ENCODE assay signal across 27 cellular contexts in genomic region chr11:110867951-110868350, GRCh38.
"Had no signal": no experiment of that assay in that cellular context is flagged by ENCODE, and none has a peak within 500 bp of the region (broad histone marks: within the 10 kb centered on the region; RNA-seq: fewer than 3 reads in every experiment).

No MANE protein-coding gene starts in this region.

- H3K27me3 ChIP-seq: stomach, testis, thyroid gland, tibial artery, tibial nerve, transverse colon, upper lobe of left lung, upper lobe of right lung, uterus, vagina had no signal

- ATAC-seq: stimulated activated effector memory CD8-positive, alpha-beta T cell treated with anti-CD3 and anti-CD28 coated beads, Interleukin-12 subunit alpha, Interleukin-12 subunit beta, amount 100 ng/mL, for 72 hours; stimulated activated memory B cell treated with anti-CD40 and anti-IgM and Interleukin-4, amounts not matched to agents 10 μg/mL and 1 μg/mL and 100 μg/mL, for 72 hours; stimulated activated naive B cell treated with anti-CD40 and anti-IgM and Interleukin-4, amounts not matched to agents 10 μg/mL and 1 μg/mL and 100 μg/mL, for 72 hours; stimulated activated naive CD8-positive, alpha-beta T cell treated with anti-CD3 and anti-CD28 coated beads, Interleukin-15, amount 100 ng/mL, for 72 hours; stimulated activated naive CD8-positive, alpha-beta T cell treated with anti-CD3 and anti-CD28 coated beads, Interleukin-15, Interleukin-2, amounts not matched to agents 100 U/mL and 50 U/mL, for 24 hours; upper lobe of right lung had no signal

- DNase-seq: stimulated activated CD4-positive, alpha-beta T cell treated with anti-CD3 and anti-CD28 coated beads, Interleukin-2, amount 100 ng/mL, for 48 hours; stimulated activated CD4-positive, alpha-beta T cell treated with anti-CD3 and anti-CD28 coated beads, Interleukin-4, amount 100 ng/mL, for 1 hour; stimulated activated CD4-positive, alpha-beta T cell treated with anti-CD3 and anti-CD28 coated beads, Interleukin-4, amount 100 ng/mL, for 24 hours; stimulated activated CD4-positive, alpha-beta T cell treated with anti-CD3 and anti-CD28 coated beads, Interleukin-4, amount 100 ng/mL, for 4 hours; stimulated activated CD8-positive, alpha-beta memory T cell treated with anti-CD3 and anti-CD28 coated beads, Interleukin-4, amount 100 ng/mL, for 48 hours; stimulated activated naive B cell treated with anti-CD40 and anti-IgM and Interleukin-4, amounts not matched to agents 10 μg/mL and 1 μg/mL and 100 μg/mL, for 72 hours; stimulated activated naive CD4-positive, alpha-beta T cell; stimulated activated naive CD4-positive, alpha-beta T cell treated with Interleukin-2 at 50 U/mL for 16 hours; stimulated activated naive CD8-positive, alpha-beta T cell treated with anti-CD3 and anti-CD28 coated beads, Interleukin-15, amount 100 ng/mL, for 72 hours; stimulated activated naive CD8-positive, alpha-beta T cell treated with anti-CD3 and anti-CD28 coated beads, Interleukin-15, Interleukin-2, amounts not matched to agents 100 U/mL and 50 U/mL, for 24 hours; stomach; substantia nigra; testis; thyroid gland; tibial artery; transverse colon; upper lobe of left lung; upper lobe of right lung; uterus had no signal

- H3K9me3 ChIP-seq: stomach, suprapubic skin, testis, thoracic aorta, thyroid gland, tibial artery, tibial nerve, transverse colon, upper lobe of left lung, upper lobe of right lung, uterus, vagina had no signal

- H3K36me3 Mint-ChIP-seq: stimulated activated effector memory CD8-positive, alpha-beta T cell treated with anti-CD3 and anti-CD28 coated beads, Interleukin-12 subunit alpha, Interleukin-12 subunit beta, amount 100 ng/mL, for 72 hours; stimulated activated memory B cell treated with anti-CD40 and anti-IgM and Interleukin-4, amounts not matched to agents 10 μg/mL and 1 μg/mL and 100 μg/mL, for 72 hours; stimulated activated naive B cell treated with anti-CD40 and anti-IgM and Interleukin-4, amounts not matched to agents 10 μg/mL and 1 μg/mL and 100 μg/mL, for 72 hours; type B pancreatic cell had no signal

- H3K4me3 ChIP-seq: stomach, suprapubic skin, testis, thoracic aorta, thyroid gland, tibial artery, tibial nerve, transverse colon, upper lobe of left lung, upper lobe of right lung, uterus, vagina had no signal

- H3K27ac ChIP-seq: stomach, suprapubic skin, testis, thoracic aorta, thyroid gland, tibial artery, tibial nerve, transverse colon, upper lobe of left lung, upper lobe of right lung, uterus, vagina had no signal

- H3K36me3 ChIP-seq: stomach, suprapubic skin, thoracic aorta, thyroid gland, tibial artery, tibial nerve, transverse colon, upper lobe of left lung, upper lobe of right lung, uterus, vagina had no signal

- H3K9me3 Mint-ChIP-seq: stimulated activated effector memory CD8-positive, alpha-beta T cell treated with anti-CD3 and anti-CD28 coated beads, Interleukin-12 subunit alpha, Interleukin-12 subunit beta, amount 100 ng/mL, for 72 hours; stimulated activated memory B cell treated with anti-CD40 and anti-IgM and Interleukin-4, amounts not matched to agents 10 μg/mL and 1 μg/mL and 100 μg/mL, for 72 hours; stimulated activated naive B cell treated with anti-CD40 and anti-IgM and Interleukin-4, amounts not matched to agents 10 μg/mL and 1 μg/mL and 100 μg/mL, for 72 hours; stimulated activated naive CD8-positive, alpha-beta T cell treated with anti-CD3 and anti-CD28 coated beads, Interleukin-15, amount 100 ng/mL, for 72 hours; stimulated activated naive CD8-positive, alpha-beta T cell treated with anti-CD3 and anti-CD28 coated beads, Interleukin-15, Interleukin-2, amounts not matched to agents 100 ng/mL and 50 ng/mL, for 24 hours; type B pancreatic cell had no signal

- H3K27ac Mint-ChIP-seq: stimulated activated effector memory CD8-positive, alpha-beta T cell treated with anti-CD3 and anti-CD28 coated beads, Interleukin-12 subunit alpha, Interleukin-12 subunit beta, amount 100 ng/mL, for 72 hours; stimulated activated memory B cell treated with anti-CD40 and anti-IgM and Interleukin-4, amounts not matched to agents 10 μg/mL and 1 μg/mL and 100 μg/mL, for 72 hours; stimulated activated naive B cell treated with anti-CD40 and anti-IgM and Interleukin-4, amounts not matched to agents 10 μg/mL and 1 μg/mL and 100 μg/mL, for 72 hours; stimulated activated naive CD8-positive, alpha-beta T cell treated with anti-CD3 and anti-CD28 coated beads, Interleukin-15, amount 100 ng/mL, for 72 hours; stimulated activated naive CD8-positive, alpha-beta T cell treated with anti-CD3 and anti-CD28 coated beads, Interleukin-15, Interleukin-2, amounts not matched to agents 100 ng/mL and 50 ng/mL, for 24 hours; type B pancreatic cell had no signal

- H3K4me1 ChIP-seq: stomach, suprapubic skin, tibial artery, tibial nerve, transverse colon, upper lobe of left lung, upper lobe of right lung, uterus, vagina had no signal
